ENCODE assay signal across 22 cellular contexts in genomic region chr17:80437532-80437931, GRCh38. TPM values are rescaled to one million over a fixed set of nuclear protein-coding genes. Genes with fewer than 3 reads are reported as not detected.
"Had no signal": no experiment of that assay in that cellular context is flagged by ENCODE, and none has a peak within 500 bp of the region (broad histone marks: within the 10 kb centered on the region; RNA-seq: fewer than 3 reads in every experiment).

No MANE protein-coding gene starts in this region.

- DNase-seq: Kasumi-1, MM.1S, NCI-H1092 treated with DMSO at 0.1 percent for 48 hours, NCI-H1436, NCI-H187, NCI-H2029 treated with DMSO at 0.1 percent for 48 hours, NCI-H226, NCI-H446, NCI-H510A, NCI-H524 treated with DMSO at 0.1 percent for 48 hours, NCI-H69, NCI-H774, PC-3, SHP77, SK-N-SH, SW 1271 had no signal

- ATAC-seq: K562, Panc1, PC-3 had no signal

- H3K27ac ChIP-seq: HL-60, KMS-11 had no signal

- H3K9me3 ChIP-seq: SK-N-SH had no signal

- FAIRE-seq: HTR-8/SVneo, K562 had no signal

- H3K4me3 ChIP-seq: K562 had no signal

RNA-seq across cellular contexts. Expression of gene NPTX1, which starts 38.9 kb away (rescaled TPM):
- polyA plus RNA-seq: IgD-negative memory B cell, K562 had no signal
